8 cellular contexts compared by ENCODE assay signal in the genomic region with DNA sequence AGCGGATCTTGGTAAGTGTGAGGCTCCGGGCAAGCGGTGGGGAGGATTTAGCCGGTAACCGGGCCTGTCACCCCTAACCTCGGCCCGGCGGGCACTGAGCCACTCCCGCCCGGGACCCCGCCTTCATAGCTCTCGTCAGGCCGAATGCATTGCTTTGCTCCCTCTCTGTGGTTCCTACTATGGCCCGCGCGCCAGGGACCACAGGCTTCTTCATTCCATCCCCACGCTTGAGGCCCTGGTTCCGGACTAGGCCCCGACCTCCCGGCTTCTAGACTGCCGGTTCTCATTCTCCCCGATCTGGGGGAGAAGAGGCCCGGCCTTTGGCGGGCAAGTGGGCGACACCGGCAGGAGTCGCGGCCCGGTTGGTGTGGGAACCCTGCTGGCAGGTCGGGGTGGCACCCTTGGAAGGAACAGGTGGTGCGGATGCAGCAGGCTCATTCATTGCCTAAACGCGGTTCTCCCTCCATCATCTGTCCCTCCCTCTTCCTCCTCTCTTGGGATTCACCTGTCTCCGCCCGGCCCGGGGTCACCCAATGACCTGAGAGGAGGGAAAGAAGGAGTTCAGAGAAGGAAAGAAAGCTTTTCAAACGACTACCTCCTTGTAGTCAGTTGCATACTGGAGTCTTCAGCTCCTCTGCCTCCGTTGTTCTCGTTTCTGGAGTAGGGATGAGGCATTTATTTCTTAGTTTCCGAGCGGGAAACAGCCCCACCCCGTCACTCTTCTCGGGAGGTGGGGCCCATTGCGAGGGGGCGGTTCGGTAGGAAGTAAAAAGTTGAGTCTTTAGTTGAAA. TPM values are rescaled to one million over a fixed set of nuclear protein-coding genes. Genes with fewer than 3 reads are reported as not detected.
A peak's percentile ranks its signal among the peaks of the same experiment; 100 is the strongest.
DNase-seq lines count a peak whose midpoint lies in the region; ATAC-seq and TF ChIP-seq lines count a peak whose summit lies in the region.

NDUFC1 (minus strand) TSS at position 657 of the 791 bp plus-strand sequence. CDS start 6,679 bp downstream, outside the sequence.

- DNase-seq in CD4-positive, CD25-positive, alpha-beta regulatory T cell = peak; percentile 63 to 75 (median 69)
- peak; percentile 48 to 52 for DNase-seq in PC-9
- DNase-seq in activated T-cell treated with anti-CD3 and anti-CD28 coated beads, Interleukin-2, amount 50 U/mL, for 48 hours = peak; percentile 76 to 78
- peak; percentile 23 for DNase-seq in fibroblast of gingiva (ENCODE audit: low read depth)
- DNase-seq in natural killer cell treated with Interleukin-12 subunit alpha and Interleukin-12 subunit beta and Interleukin-15 and Interleukin-18, amount 100 ng/mL, for 72 hours (ENCODE audit: low spot score) = peak; percentile 77
- peak in 38 of 49 donors; percentile 22 to 72 (median 52) for DNase-seq in substantia nigra (lab: John Stamatoyannopoulos, UW)

- H3K27me3 ChIP-seq in CD4-positive, CD25-positive, alpha-beta regulatory T cell (ENCODE audit: control insufficient read depth, insufficient read depth, low read length) = no peaks in the 10 kb centered on the region
- H3K27me3 ChIP-seq in PC-9 (ENCODE audit: insufficient read depth, low read depth) = no peaks in the 10 kb centered on the region

- H3K4me2 ChIP-seq in PC-9 = peak within 1 kb of the TSS; percentile 95

- H4K20me1 ChIP-seq in PC-9 (ENCODE audit: insufficient read depth) = peaks cover 43% of the 10 kb centered on the region

- intact Hi-C loops in PC-9 (cut with micrococcal nuclease; ENCODE audit: unreplicated experiment) = loop anchor here (1.0 to 10.0 kb wide), 4 partner anchors 125 to 353 kb away; partner anchors contain the start of genes ELF2 and NOCT

- CTCF ChIA-PET in PC-9 (lab: Charles Lee) = no interaction called here

- H3K9me3 ChIP-seq in CD4-positive, CD25-positive, alpha-beta regulatory T cell (ENCODE audit: control insufficient read depth in 2 of 2, low read length in 2 of 2) = no peaks in the 10 kb centered on the region
- no peaks in the 10 kb centered on the region for H3K9me3 ChIP-seq in PC-9 (ENCODE audit: insufficient read depth, low read depth)

- peaks cover 17% of the 10 kb centered on the region for H3K36me3 Mint-ChIP-seq in CD4-positive, CD25-positive, alpha-beta regulatory T cell
- H3K36me3 Mint-ChIP-seq in natural killer cell treated with Interleukin-12 subunit alpha and Interleukin-12 subunit beta and Interleukin-15 and Interleukin-18, amount 100 ng/mL, for 72 hours = peaks cover 13% of the 10 kb centered on the region

- POLR2A ChIA-PET in PC-9 (lab: Charles Lee; ENCODE audit: unreplicated experiment) = interaction anchor here (0.9 kb wide), 1 partner anchor 268 kb away, joined by 3 read pairs; no protein-coding TSS in a partner anchor

- peak within 1 kb of the TSS; percentile 99 for H3K27ac Mint-ChIP-seq in CD4-positive, CD25-positive, alpha-beta regulatory T cell
- peak within 1 kb of the TSS; percentile 97 to 99 for H3K27ac Mint-ChIP-seq in natural killer cell treated with Interleukin-12 subunit alpha and Interleukin-12 subunit beta and Interleukin-15 and Interleukin-18, amount 100 ng/mL, for 72 hours

- peaks cover 73% of the 10 kb centered on the region for H3K79me2 ChIP-seq in PC-9 (ENCODE audit: low read depth)

- peaks cover 31 to 79% (median 50%) of the 10 kb centered on the region in 4 donors for H3K4me1 Mint-ChIP-seq in CD4-positive, CD25-positive, alpha-beta regulatory T cell
- peaks cover 33 to 52% of the 10 kb centered on the region in 2 donors for H3K4me1 Mint-ChIP-seq in natural killer cell treated with Interleukin-12 subunit alpha and Interleukin-12 subunit beta and Interleukin-15 and Interleukin-18, amount 100 ng/mL, for 72 hours (ENCODE audit: low read depth in 2 of 2)

- H2AFZ ChIP-seq in PC-9 = peak within 1 kb of the TSS; percentile 78

- H3K27me3 Mint-ChIP-seq in CD4-positive, CD25-positive, alpha-beta regulatory T cell = peaks cover 7% of the 10 kb centered on the region
- no peaks in the 10 kb centered on the region for H3K27me3 Mint-ChIP-seq in natural killer cell treated with Interleukin-12 subunit alpha and Interleukin-12 subunit beta and Interleukin-15 and Interleukin-18, amount 100 ng/mL, for 72 hours

- H3K9me3 Mint-ChIP-seq in CD4-positive, CD25-positive, alpha-beta regulatory T cell = peaks cover 0 to 2% (median 0%) of the 10 kb centered on the region in 7 donors
- no peaks in the 10 kb centered on the region for H3K9me3 Mint-ChIP-seq in natural killer cell treated with Interleukin-12 subunit alpha and Interleukin-12 subunit beta and Interleukin-15 and Interleukin-18, amount 100 ng/mL, for 72 hours

- TSS peak; percentile 38 for BruUV-seq in PC-9 (replicated peaks; lab: Mats Ljungman, UMichigan)

- peak; percentile 35 to 44 for ATAC-seq in CD4-positive, CD25-positive, alpha-beta regulatory T cell (ENCODE audit: low read depth in 2 of 2)
- ATAC-seq in GM19372 (IDR thresholded peaks at IDR 0.05; ENCODE audit: low read depth, unreplicated experiment) (peak; percentile 28), HG03520 (IDR thresholded peaks at IDR 0.05; ENCODE audit: unreplicated experiment) (peak; percentile 30)
- ATAC-seq in natural killer cell treated with Interleukin-12 subunit alpha and Interleukin-12 subunit beta and Interleukin-15 and Interleukin-18, amount 100 ng/mL, for 72 hours = peak; percentile 50 to 59

- H3K27ac ChIP-seq in CD4-positive, CD25-positive, alpha-beta regulatory T cell (ENCODE audit: insufficient read depth, low read length, poor library complexity, severe bottlenecking) = peak within 1 kb of the TSS; percentile 98
- peak within 1 kb of the TSS; percentile 83 for H3K27ac ChIP-seq in PC-9
- H3K27ac ChIP-seq in substantia nigra (ENCODE audit: low read depth, low read length, poor library complexity, severe bottlenecking) = peak within 1 kb of the TSS; percentile 89

- peaks cover 43% of the 10 kb centered on the region for H3K4me1 ChIP-seq in CD4-positive, CD25-positive, alpha-beta regulatory T cell (ENCODE audit: control insufficient read depth, insufficient read depth, low read length, poor library complexity, severe bottlenecking)
- H3K4me1 ChIP-seq in PC-9 (replicated peaks; ENCODE audit: insufficient read depth) = peaks cover 24% of the 10 kb centered on the region

- H3K9me2 ChIP-seq in PC-9 (ENCODE audit: insufficient read depth) = no peaks in the 10 kb centered on the region

- H3F3A ChIP-seq in PC-9 (ENCODE audit: insufficient read depth, low read depth) = peaks cover 37% of the 10 kb centered on the region

- TF ChIP-seq CTCF in PC-9 (conservative IDR thresholded peaks at IDR 0.05) = no peak

- peak within 1 kb of the TSS; percentile 96 for H3K4me3 ChIP-seq in CD4-positive, CD25-positive, alpha-beta regulatory T cell (ENCODE audit: low read depth, low read length)
- peak within 1 kb of the TSS; percentile 74 for H3K4me3 ChIP-seq in PC-9

- H3K36me3 ChIP-seq in CD4-positive, CD25-positive, alpha-beta regulatory T cell (ENCODE audit: control insufficient read depth, insufficient read depth, low read length) = no peaks in the 10 kb centered on the region
- H3K36me3 ChIP-seq in PC-9 (ENCODE audit: low read depth) = peaks cover 7% of the 10 kb centered on the region

- peak within 1 kb of the TSS; percentile 97 to 100 (median 98) for H3K4me3 Mint-ChIP-seq in CD4-positive, CD25-positive, alpha-beta regulatory T cell
- H3K4me3 Mint-ChIP-seq in natural killer cell treated with Interleukin-12 subunit alpha and Interleukin-12 subunit beta and Interleukin-15 and Interleukin-18, amount 100 ng/mL, for 72 hours = peak within 1 kb of the TSS; percentile 95

RNA-seq across cellular contexts. Expression of gene NDUFC1, which starts in this region (rescaled TPM):
- total RNA-seq in CD4-positive, CD25-positive, alpha-beta regulatory T cell = 23.2 TPM
- 100 to 1,000 TPM; 174 to 207 (median 191) TPM for polyA plus RNA-seq in CD4-positive, CD25-positive, alpha-beta regulatory T cell
- 55.9 and 59.3 TPM in 2 replicates for total RNA-seq in PC-9 (2021)
- total RNA-seq in natural killer cell treated with Interleukin-12 subunit alpha and Interleukin-12 subunit beta and Interleukin-15 and Interleukin-18, amount 100 ng/mL, for 72 hours = 10 to 100 TPM; 35.7 to 43.0 TPM

Comparison
In these comparisons a context has a peak if more than half of its experiments do, and no peak if none do; other contexts are left out.
1. Peak in every context shown above with its lines: DNase-seq, ATAC-seq, H3K4me3 ChIP-seq and H3K27ac ChIP-seq.
2. DNase-seq: peak in every context shown above with its lines; median percentile 77 in activated T-cell treated with anti-CD3 and anti-CD28 coated beads, Interleukin-2, amount 50 U/mL, for 48 hours; 77 in natural killer cell treated with Interleukin-12 subunit alpha and Interleukin-12 subunit beta and Interleukin-15 and Interleukin-18, amount 100 ng/mL, for 72 hours; 69 in CD4-positive, CD25-positive, alpha-beta regulatory T cell; 52 in substantia nigra; 50 in PC-9; 23 in fibroblast of gingiva.